Comparison of ENCODE assay signal across 8 cellular contexts in the genomic region with DNA sequence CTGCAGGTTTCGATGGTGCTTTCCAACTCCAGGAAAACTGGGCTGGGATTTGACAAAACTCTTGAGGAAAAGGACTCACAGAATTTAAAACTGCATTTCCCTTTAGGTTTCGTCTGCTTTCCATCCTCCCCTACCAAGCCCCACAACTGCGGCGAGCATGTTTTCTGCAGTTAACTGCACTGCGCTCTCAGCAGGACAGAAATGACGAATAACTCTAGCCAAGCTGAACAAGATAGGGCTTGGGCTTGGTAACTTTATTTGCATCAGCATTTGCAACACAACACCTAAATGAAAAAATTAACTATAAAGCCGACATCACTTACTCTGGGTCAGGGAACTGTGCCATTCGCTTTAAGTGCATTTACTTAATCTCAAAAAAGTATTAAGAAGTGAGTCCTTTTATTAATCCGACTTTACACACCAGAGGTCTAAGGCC. TPM values are rescaled to one million over a fixed set of nuclear protein-coding genes. Genes with fewer than 3 reads are reported as not detected.
DNase-seq lines count a peak whose midpoint lies in the region; ATAC-seq, FAIRE-seq and TF ChIP-seq lines count a peak whose summit lies in the region.

No MANE protein-coding gene starts in this region.

- no peak for TF ChIP-seq CTCF in foreskin keratinocyte (conservative IDR thresholded peaks at IDR 0.05)
- TF ChIP-seq CTCF in neutrophil (IDR thresholded peaks at IDR 0.05) = no peak

- peak overlapping the region; percentile 41 for H3K27ac ChIP-seq in ACC112 (ENCODE audit: low read depth, low read length)
- peak overlapping the region; percentile 83 for H3K27ac ChIP-seq in foreskin keratinocyte
- H3K27ac ChIP-seq in neutrophil = peak overlapping the region; percentile 94

- FAIRE-seq in GM12891 (lab: Jason Lieb, UNC) = no peak

- DNase-seq in GM12891 (ENCODE audit: insufficient read length, low spot score) (peak; percentile 30), NCI-H69 (lab: John Stamatoyannopoulos, UW) (peak; percentile 49), foreskin keratinocyte (peak; percentile 65 to 74), NK-92 (lab: John Stamatoyannopoulos, UW; ENCODE audit: unreplicated experiment) (no peak)
- peak; percentile 51 for DNase-seq in activated T-cell treated with anti-CD3 and anti-CD28 coated beads, Interleukin-2, amount 50 U/mL, for 24 hours

- H3K9me3 ChIP-seq in neutrophil = no peaks in the 10 kb centered on the region

- no peak for TF ChIP-seq POLR2A in GM12891 (IDR thresholded peaks at IDR 0.05; ENCODE audit: low read depth, low read length)

- peak overlapping the region; percentile 95 for H3K27ac Mint-ChIP-seq in activated T-cell treated with anti-CD3 and anti-CD28 coated beads, Interleukin-2, amount 50 U/mL, for 24 hours

- ATAC-seq in HG02678 (IDR thresholded peaks at IDR 0.05; ENCODE audit: unreplicated experiment) = peak; percentile 43
- peak; percentile 49 for ATAC-seq in foreskin keratinocyte

- peaks cover 40% of the 10 kb centered on the region for H3K79me2 ChIP-seq in ACC112 (ENCODE audit: control insufficient read depth, insufficient read depth, low read length, unreplicated experiment)

- no peaks in the 10 kb centered on the region for H3K9me3 Mint-ChIP-seq in activated T-cell treated with anti-CD3 and anti-CD28 coated beads, Interleukin-2, amount 50 U/mL, for 24 hours

- H3K27me3 ChIP-seq in ACC112 (ENCODE audit: insufficient read depth, low read length) (no peaks in the 10 kb centered on the region), foreskin keratinocyte (no peaks in the 10 kb centered on the region), neutrophil (no peaks in the 10 kb centered on the region)

- peaks cover 20% of the 10 kb centered on the region for H3K36me3 Mint-ChIP-seq in activated T-cell treated with anti-CD3 and anti-CD28 coated beads, Interleukin-2, amount 50 U/mL, for 24 hours (ENCODE audit: low read depth)

- H3K27me3 Mint-ChIP-seq in activated T-cell treated with anti-CD3 and anti-CD28 coated beads, Interleukin-2, amount 50 U/mL, for 24 hours = no peaks in the 10 kb centered on the region

- H3K4me1 Mint-ChIP-seq in activated T-cell treated with anti-CD3 and anti-CD28 coated beads, Interleukin-2, amount 50 U/mL, for 24 hours (ENCODE audit: low read depth) = peaks cover 38% of the 10 kb centered on the region

- H3K36me3 ChIP-seq in ACC112 (ENCODE audit: insufficient read depth, low read length) = no peaks in the 10 kb centered on the region
- no peaks in the 10 kb centered on the region for H3K36me3 ChIP-seq in neutrophil

- H3K4me3 Mint-ChIP-seq in activated T-cell treated with anti-CD3 and anti-CD28 coated beads, Interleukin-2, amount 50 U/mL, for 24 hours = peak overlapping the region; percentile 86

- H2AFZ ChIP-seq in ACC112 (ENCODE audit: low read length, unreplicated experiment) = peak overlapping the region; percentile 92

- H3K4me1 ChIP-seq in ACC112 (ENCODE audit: control insufficient read depth, insufficient read depth, low read length, unreplicated experiment) (peaks cover 16% of the 10 kb centered on the region), foreskin keratinocyte (peaks cover 4% of the 10 kb centered on the region), neutrophil (ENCODE audit: control insufficient read depth in 1 of 2, insufficient read depth in 1 of 2, low read depth in 1 of 2, low read length in 1 of 2) (peaks cover 39% of the 10 kb centered on the region in 2 experiments)

- H3K4me3 ChIP-seq in ACC112 (ENCODE audit: low read depth, low read length) = peak overlapping the region; percentile 87
- H3K4me3 ChIP-seq in neutrophil (ENCODE audit: low read depth in 1 of 2, low read length in 1 of 2) = peak overlapping the region; percentile 87 to 90

TF ChIP-seq in GM12891, 5 proteins besides CTCF, POLR2A, EP300 and RAD21:
- no peak for TF ChIP-seq PAX5 (IDR thresholded peaks at IDR 0.05; ENCODE audit: insufficient read depth, low read length, severe bottlenecking)
- TF ChIP-seq TAF1 (IDR thresholded peaks at IDR 0.05; ENCODE audit: low read depth, low read length) = peak; percentile 7; the same call in 1 of the 2 replicates

RNA-seq across cellular contexts. Expression of a gene that starts 0.7 kb away (rescaled TPM):
- polyA plus RNA-seq in GM12891 (2012; ENCODE audit: low read depth, missing spikeins) = 7.8 TPM
- total RNA-seq in foreskin keratinocyte = 18.1 and 19.5 TPM in 2 replicates
- 1.5 and 1.8 TPM in 2 replicates for polyA plus RNA-seq in foreskin keratinocyte

RNA-seq across cellular contexts. Expression of a gene that starts 10.5 kb away (rescaled TPM):
- polyA plus RNA-seq in GM12891 (2012; ENCODE audit: low read depth, missing spikeins) = 20.5 TPM
- 129 and 130 TPM in 2 replicates for total RNA-seq in foreskin keratinocyte
- polyA plus RNA-seq in foreskin keratinocyte = 72.0 and 80.0 TPM in 2 replicates

Comparison
In these comparisons a context has a peak if more than half of its experiments do, and no peak if none do; other contexts are left out.
1. H3K27ac ChIP-seq: peak in every context shown above with its lines; median percentile 94 in neutrophil; 83 in foreskin keratinocyte; 41 in ACC112.